15 cellular contexts compared by ENCODE assay signal in the genomic region with DNA sequence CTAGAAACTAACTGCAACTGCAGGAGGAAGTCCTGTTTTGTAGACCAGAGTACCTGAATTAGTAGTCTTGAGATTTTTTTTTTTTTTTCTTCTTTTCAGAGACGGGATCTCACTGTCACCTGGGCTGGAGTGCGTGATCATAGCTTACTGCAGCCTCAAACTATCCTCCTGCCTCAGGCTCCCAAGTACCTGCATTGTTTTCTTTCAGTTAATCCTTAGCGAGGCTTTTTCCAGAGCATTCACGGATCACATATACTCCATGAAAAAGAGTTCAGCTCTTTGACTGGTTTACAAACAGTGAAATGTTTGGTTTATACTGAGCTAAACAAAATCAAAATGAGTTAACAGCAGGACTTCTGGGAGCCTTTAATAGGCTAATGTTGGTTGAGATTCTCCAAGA.
"Had no signal": no experiment of that assay in that cellular context is flagged by ENCODE, and none has a peak within 500 bp of the region (broad histone marks: within the 10 kb centered on the region; RNA-seq: fewer than 3 reads in every experiment).

No MANE protein-coding gene starts in this region.

- H3K4me1 ChIP-seq: ascending aorta had no signal

- H3K4me3 Mint-ChIP-seq: activated CD4-positive, alpha-beta T cell treated with anti-CD3 and anti-CD28 coated beads, Interleukin-2, amount 10 ng/mL, durations not matched to agents 24 days and 14 days; activated naive CD4-positive, alpha-beta T cell treated with anti-CD3 and anti-CD28 coated beads, Interleukin-2, amount 10 ng/mL, durations not matched to agents 7 days and 5 days; activated T-cell treated with anti-CD3 and anti-CD28 coated beads, Interleukin-2, amount 50 U/mL, for 4 hours; natural killer cell treated with Interleukin-12 subunit alpha and Interleukin-12 subunit beta and Interleukin-15 and Interleukin-18, amount 100 ng/mL, for 72 hours; stimulated activated naive B cell treated with anti-CD40 and anti-IgM and Interleukin-4, amounts not matched to agents 10 μg/mL and 1 μg/mL and 100 μg/mL, for 72 hours had no signal

- ATAC-seq: activated T-cell treated with anti-CD3 and anti-CD28 coated beads, Interleukin-2, amount 50 U/mL, for 4 hours; heart right ventricle; natural killer cell treated with Interleukin-12 subunit alpha and Interleukin-12 subunit beta and Interleukin-15 and Interleukin-18, amount 100 ng/mL, for 72 hours; stimulated activated naive B cell treated with anti-CD40 and anti-IgM and Interleukin-4, amounts not matched to agents 10 μg/mL and 1 μg/mL and 100 μg/mL, for 72 hours had no signal

- H3K36me3 ChIP-seq: ascending aorta, esophagus muscularis mucosa, sigmoid colon had no signal

- H3K9me3 ChIP-seq: ascending aorta, esophagus muscularis mucosa, heart right ventricle, sigmoid colon had no signal

- H3K27ac Mint-ChIP-seq: activated CD4-positive, alpha-beta T cell treated with anti-CD3 and anti-CD28 coated beads, Interleukin-2, amount 10 ng/mL, durations not matched to agents 24 days and 14 days; activated naive CD4-positive, alpha-beta T cell treated with anti-CD3 and anti-CD28 coated beads, Interleukin-2, amount 10 ng/mL, durations not matched to agents 7 days and 5 days; natural killer cell treated with Interleukin-12 subunit alpha and Interleukin-12 subunit beta and Interleukin-15 and Interleukin-18, amount 100 ng/mL, for 72 hours; stimulated activated naive B cell treated with anti-CD40 and anti-IgM and Interleukin-4, amounts not matched to agents 10 μg/mL and 1 μg/mL and 100 μg/mL, for 72 hours had no signal

- H3K27ac ChIP-seq: ascending aorta, heart right ventricle, sigmoid colon had no signal

- H3K27me3 Mint-ChIP-seq: activated CD4-positive, alpha-beta T cell treated with anti-CD3 and anti-CD28 coated beads, Interleukin-2, amount 10 ng/mL, durations not matched to agents 24 days and 14 days; activated naive CD4-positive, alpha-beta T cell treated with anti-CD3 and anti-CD28 coated beads, Interleukin-2, amount 10 ng/mL, durations not matched to agents 7 days and 5 days had no signal

- H3K4me1 Mint-ChIP-seq: activated naive CD4-positive, alpha-beta T cell treated with anti-CD3 and anti-CD28 coated beads, Interleukin-2, amount 10 ng/mL, durations not matched to agents 7 days and 5 days; stimulated activated naive B cell treated with anti-CD40 and anti-IgM and Interleukin-4, amounts not matched to agents 10 μg/mL and 1 μg/mL and 100 μg/mL, for 72 hours had no signal

- H3K4me3 ChIP-seq: ascending aorta, esophagus muscularis mucosa, heart right ventricle, sigmoid colon had no signal

- H3K9me3 Mint-ChIP-seq: activated CD4-positive, alpha-beta T cell treated with anti-CD3 and anti-CD28 coated beads, Interleukin-2, amount 10 ng/mL, durations not matched to agents 24 days and 14 days; activated naive CD4-positive, alpha-beta T cell treated with anti-CD3 and anti-CD28 coated beads, Interleukin-2, amount 10 ng/mL, durations not matched to agents 7 days and 5 days; activated T-cell treated with anti-CD3 and anti-CD28 coated beads, Interleukin-2, amount 50 U/mL, for 4 hours; natural killer cell treated with Interleukin-12 subunit alpha and Interleukin-12 subunit beta and Interleukin-15 and Interleukin-18, amount 100 ng/mL, for 72 hours; stimulated activated naive B cell treated with anti-CD40 and anti-IgM and Interleukin-4, amounts not matched to agents 10 μg/mL and 1 μg/mL and 100 μg/mL, for 72 hours had no signal

- DNase-seq: activated CD4-positive, alpha-beta T cell treated with anti-CD3 and anti-CD28 coated beads, Interleukin-2, amount 10 ng/mL, durations not matched to agents 24 days and 14 days; activated CD8-positive, alpha-beta memory T cell treated with anti-CD3 and anti-CD28 coated beads, Interleukin-2, amount 50 U/mL, for 4 hours; activated effector memory CD4-positive, alpha-beta T cell treated with Interleukin-2 at 50 U/mL for 16 hours; activated naive CD4-positive, alpha-beta T cell treated with anti-CD3 and anti-CD28 coated beads, Interleukin-2, amount 10 ng/mL, durations not matched to agents 7 days and 5 days; activated T-cell treated with anti-CD3 and anti-CD28 coated beads, Interleukin-2, amount 50 U/mL, for 4 hours; effector CD4-positive, alpha-beta T cell; heart right ventricle; occipital lobe; posterior cingulate gyrus; sigmoid colon; stimulated activated naive B cell treated with anti-CD40 and anti-IgM and Interleukin-4, amounts not matched to agents 10 μg/mL and 1 μg/mL and 100 μg/mL, for 72 hours; T1000 had no signal

- H3K27me3 ChIP-seq: ascending aorta, esophagus muscularis mucosa, sigmoid colon had no signal
